ENCODE assay signal across 8 cellular contexts in genomic region chr16:30186782-30187555, GRCh38.
A peak's percentile ranks its signal among the peaks of the same experiment; 100 is the strongest.
DNase-seq lines count a peak whose midpoint lies in the region; ATAC-seq and TF ChIP-seq lines count a peak whose summit lies in the region.

No MANE protein-coding gene starts in this region.

- TF ChIP-seq CTCF in C4-2B (conservative IDR thresholded peaks at IDR 0.05) = peak; percentile 51; the same call in 1 of the 2 replicates

- H3K4me1 ChIP-seq in mucosa of rectum (ENCODE audit: control insufficient read depth in 2 of 2, insufficient read depth in 2 of 2, low read length in 2 of 2) = peaks cover 16 to 22% of the 10 kb centered on the region in 2 donors

- peak; percentile 34 for ATAC-seq in stimulated activated effector memory CD8-positive, alpha-beta T cell treated with anti-CD3 and anti-CD28 coated beads, Interleukin-12 subunit alpha, Interleukin-12 subunit beta, amount 100 ng/mL, for 72 hours
- no peak for ATAC-seq in HG03095 (IDR thresholded peaks at IDR 0.05; ENCODE audit: unreplicated experiment)

- H3K4me3 Mint-ChIP-seq in stimulated activated effector memory CD8-positive, alpha-beta T cell treated with anti-CD3 and anti-CD28 coated beads, Interleukin-12 subunit alpha, Interleukin-12 subunit beta, amount 100 ng/mL, for 72 hours = peak overlapping the region; percentile 97

- peaks cover 64% of the 10 kb centered on the region for H3K36me3 Mint-ChIP-seq in stimulated activated effector memory CD8-positive, alpha-beta T cell treated with anti-CD3 and anti-CD28 coated beads, Interleukin-12 subunit alpha, Interleukin-12 subunit beta, amount 100 ng/mL, for 72 hours

- peaks cover 0 to 3% of the 10 kb centered on the region in 2 donors for H3K36me3 ChIP-seq in mucosa of rectum (ENCODE audit: control insufficient read depth in 2 of 2, insufficient read depth in 2 of 2, low read length in 2 of 2)

- peak; percentile 41 for DNase-seq in KG1 (lab: John Stamatoyannopoulos, UW)
- peak; percentile 97 for DNase-seq in activated CD8-positive, alpha-beta memory T cell treated with anti-CD3 and anti-CD28 coated beads for 24 hours
- DNase-seq in effector CD8-positive, alpha-beta T cell (lab: John Stamatoyannopoulos, UW) = peak; percentile 84
- peak; percentile 90 to 95 for DNase-seq in stimulated activated effector memory CD8-positive, alpha-beta T cell treated with anti-CD3 and anti-CD28 coated beads, Interleukin-12 subunit alpha, Interleukin-12 subunit beta, amount 100 ng/mL, for 72 hours (ENCODE audit: low spot score in 2 of 2)
- no peak for DNase-seq in NCI-H1105 treated with DMSO at 0.1 percent for 48 hours (lab: John Stamatoyannopoulos, UW)

- H3K4me3 ChIP-seq in mucosa of rectum (ENCODE audit: low read length in 2 of 2) = peak overlapping the region; percentile 24 to 32

- peak overlapping the region; percentile 98 for H3K27ac Mint-ChIP-seq in stimulated activated effector memory CD8-positive, alpha-beta T cell treated with anti-CD3 and anti-CD28 coated beads, Interleukin-12 subunit alpha, Interleukin-12 subunit beta, amount 100 ng/mL, for 72 hours

- no peaks in the 10 kb centered on the region for H3K27me3 ChIP-seq in mucosa of rectum (ENCODE audit: control insufficient read depth in 2 of 2, insufficient read depth in 2 of 2, low read length in 2 of 2)

- H3K9me3 Mint-ChIP-seq in stimulated activated effector memory CD8-positive, alpha-beta T cell treated with anti-CD3 and anti-CD28 coated beads, Interleukin-12 subunit alpha, Interleukin-12 subunit beta, amount 100 ng/mL, for 72 hours = no peaks in the 10 kb centered on the region

- H3K4me1 Mint-ChIP-seq in stimulated activated effector memory CD8-positive, alpha-beta T cell treated with anti-CD3 and anti-CD28 coated beads, Interleukin-12 subunit alpha, Interleukin-12 subunit beta, amount 100 ng/mL, for 72 hours = peaks cover 41% of the 10 kb centered on the region

- H3K9ac ChIP-seq in mucosa of rectum (ENCODE audit: low read depth in 1 of 2, low read length in 2 of 2) = peak overlapping the region in 1 of 2 donors; percentile 17

- no peak overlapping the region for H3K27ac ChIP-seq in C4-2B
- peak overlapping the region in 1 of 2 donors; percentile 88 for H3K27ac ChIP-seq in mucosa of rectum (ENCODE audit: low read depth in 2 of 2, low read length in 2 of 2)

- no peaks in the 10 kb centered on the region for H3K9me3 ChIP-seq in mucosa of rectum (ENCODE audit: control insufficient read depth in 2 of 2, low read length in 2 of 2)
